ENCODE assay signal across 8 cellular contexts in genomic region chr17:44968225-44969143, GRCh38. TPM values are rescaled to one million over a fixed set of nuclear protein-coding genes. Genes with fewer than 3 reads are reported as not detected.
A peak's percentile ranks its signal among the peaks of the same experiment; 100 is the strongest.
DNase-seq lines count a peak whose midpoint lies in the region; ATAC-seq and TF ChIP-seq lines count a peak whose summit lies in the region.

C1QL1 (minus strand) TSS chr17:44968303; CDS start chr17:44968048, 255 bp downstream.

- TF ChIP-seq CTCF in Loucy (conservative IDR thresholded peaks at IDR 0.05; ENCODE audit: low read length) (peak; percentile 25), omental fat pad (IDR thresholded peaks at IDR 0.05) (no peak)

- H4K20me1 ChIP-seq in Loucy (ENCODE audit: insufficient read depth, low read length, poor library complexity, severe bottlenecking) = no peaks in the 10 kb centered on the region

- H3K9me3 ChIP-seq in Loucy (ENCODE audit: insufficient read depth, low read depth, low read length) = no peaks in the 10 kb centered on the region

- H3K27me3 ChIP-seq in Loucy (ENCODE audit: insufficient read depth, low read length, poor library complexity, severe bottlenecking) = peaks cover 27% of the 10 kb centered on the region

- no peak within 1 kb of the TSS for H3K27ac ChIP-seq in substantia nigra (ENCODE audit: low read depth, low read length, poor library complexity, severe bottlenecking)

- peak within 1 kb of the TSS; percentile 91 for H3K4me2 ChIP-seq in Loucy (ENCODE audit: low read depth, low read length, poor library complexity, severe bottlenecking)

- H3K79me2 ChIP-seq in Loucy (ENCODE audit: insufficient read depth, low read length) = no peaks in the 10 kb centered on the region

- H3K4me1 ChIP-seq in Loucy (ENCODE audit: insufficient read depth, low read length, poor library complexity, severe bottlenecking) = peaks cover 4% of the 10 kb centered on the region

- no peaks in the 10 kb centered on the region for H3K36me3 ChIP-seq in Loucy (ENCODE audit: insufficient read depth, low read length)

- no peaks in the 10 kb centered on the region for H3F3A ChIP-seq in Loucy (ENCODE audit: low read depth)

- H3K4me3 ChIP-seq in Loucy (ENCODE audit: low read length, poor library complexity, severe bottlenecking) = peak within 1 kb of the TSS; percentile 73

- in situ Hi-C loops in SK-MEL-5 (cut with HindIII; ENCODE audit: low pct_unique_long_range_greater_than_20kb, low sequenced_read_pairs) = no loop called here

- H2AFZ ChIP-seq in Loucy (ENCODE audit: low read length) = peak within 1 kb of the TSS; percentile 87

- H3K9me2 ChIP-seq in Loucy (replicated peaks; ENCODE audit: low read depth, low read length) = no peaks in the 10 kb centered on the region

- peak; percentile 87 for DNase-seq in DMS53 treated with DMSO at 0.1 percent for 48 hours (lab: John Stamatoyannopoulos, UW; ENCODE audit: unreplicated experiment)
- DNase-seq in GOT3 (lab: John Stamatoyannopoulos, UW) = peak; percentile 74
- DNase-seq in SK-MEL-5 (ENCODE audit: low read depth, low spot score) = peak; percentile 90
- DNase-seq in activated naive CD4-positive, alpha-beta T cell treated with Interleukin-2 at 50 U/mL for 16 hours = peak; percentile 87
- DNase-seq in globus pallidus (ENCODE audit: low spot score) = peak; percentile 83
- peak; percentile 68 for DNase-seq in omental fat pad (ENCODE audit: low spot score)
- peak; percentile 7 to 89 (median 67) for DNase-seq in substantia nigra (lab: John Stamatoyannopoulos, UW)

- peak; percentile 88 for ATAC-seq in omental fat pad (ENCODE audit: low FRiP score)

- H3K9ac ChIP-seq in Loucy (ENCODE audit: low read depth, low read length, poor library complexity, severe bottlenecking) = no peak within 1 kb of the TSS

RNA-seq across cellular contexts. Expression of gene C1QL1, which starts in this region (rescaled TPM):
- total RNA-seq in SK-MEL-5 (2014; rRNA removed; shearing (Covaris generic)) = 3.8 and 5.0 TPM in 2 replicates
- polyA plus RNA-seq in SK-MEL-5 (2015; cell fraction: cytosol; rRNA removed) = 19.1 and 20.9 TPM in 2 replicates
- 0.89 and 4.8 TPM in 2 replicates for polyA plus RNA-seq in SK-MEL-5 (2015; cell fraction: nucleus; rRNA removed)
- 10 to 100 TPM in 2 of 4 donors, 1 to 10 TPM in 1, not detected in 1; 9.2 to 24.2 (median 10.4) TPM for total RNA-seq in omental fat pad
